In genomic region chr2:218285604-218286003, GRCh38 we compare ENCODE assay signal across 8 cellular contexts. TPM values are rescaled to one million over a fixed set of nuclear protein-coding genes. Genes with fewer than 3 reads are reported as not detected.
DNase-seq lines count a peak whose midpoint lies in the region; ATAC-seq and TF ChIP-seq lines count a peak whose summit lies in the region.

No MANE protein-coding gene starts in this region.

- peak overlapping the region; percentile 99 for H3K27ac Mint-ChIP-seq in dendritic cell treated with granulocyte-macrophage colony-stimulating factor and Interleukin-4, amounts not matched to agents 40 ng/mL and 50 ng/mL, for 4 days
- no peak overlapping the region for H3K27ac Mint-ChIP-seq in neural progenitor cell

- no peaks in the 10 kb centered on the region for H3K9me3 ChIP-seq in neural progenitor cell (ENCODE audit: low read depth)

- H3K36me3 ChIP-seq in neural progenitor cell, result no peaks in the 10 kb centered on the region

- intact Hi-C loops in dendritic cell treated with granulocyte-macrophage colony-stimulating factor and Interleukin-4, amounts not matched to agents 40 ng/mL and 50 ng/mL, for 4 days (cut with micrococcal nuclease), result loop anchor here (2.0 kb wide), 1 partner anchor 13 kb away; no protein-coding TSS in a partner anchor

- H4K20me1 ChIP-seq in neural progenitor cell (ENCODE audit: low read depth), result no peaks in the 10 kb centered on the region

- H3K4me3 ChIP-seq in neural progenitor cell, result no peak overlapping the region

- no peaks in the 10 kb centered on the region for H3K27me3 Mint-ChIP-seq in dendritic cell treated with granulocyte-macrophage colony-stimulating factor and Interleukin-4, amounts not matched to agents 40 ng/mL and 50 ng/mL, for 4 days
- H3K27me3 Mint-ChIP-seq in neural progenitor cell (ENCODE audit: insufficient read depth, low read depth), result peaks cover 3% of the 10 kb centered on the region

- no peaks in the 10 kb centered on the region for H3K9me3 Mint-ChIP-seq in dendritic cell treated with granulocyte-macrophage colony-stimulating factor and Interleukin-4, amounts not matched to agents 40 ng/mL and 50 ng/mL, for 4 days
- H3K9me3 Mint-ChIP-seq in neural progenitor cell, result no peaks in the 10 kb centered on the region

- peak overlapping the region; percentile 82 for H3K4me3 Mint-ChIP-seq in dendritic cell treated with granulocyte-macrophage colony-stimulating factor and Interleukin-4, amounts not matched to agents 40 ng/mL and 50 ng/mL, for 4 days
- H3K4me3 Mint-ChIP-seq in neural progenitor cell, result no peak overlapping the region

- no peak overlapping the region for H3K4me2 ChIP-seq in neural progenitor cell

- DNase-seq in Ammon's horn (ENCODE audit: low spot score) (peak; percentile 71), NCI-H2171 treated with DMSO at 0.1 percent for 48 hours (lab: John Stamatoyannopoulos, UW) (peak; percentile 16), myocyte (ENCODE audit: low read depth) (peak; percentile 78), neural progenitor cell (ENCODE audit: low spot score) (no peak), NCI-H1105 treated with DMSO at 0.1 percent for 48 hours (lab: John Stamatoyannopoulos, UW) (no peak)
- no peak for DNase-seq in stimulated activated CD8-positive, alpha-beta memory T cell treated with anti-CD3 and anti-CD28 coated beads, Interleukin-4, amount 100 ng/mL, for 48 hours

- H3K4me1 ChIP-seq in neural progenitor cell, result peaks cover 18% of the 10 kb centered on the region

- H3K79me2 ChIP-seq in neural progenitor cell (ENCODE audit: low read depth), result no peaks in the 10 kb centered on the region

- H3K27me3 ChIP-seq in neural progenitor cell, result no peaks in the 10 kb centered on the region

- H3K36me3 Mint-ChIP-seq in dendritic cell treated with granulocyte-macrophage colony-stimulating factor and Interleukin-4, amounts not matched to agents 40 ng/mL and 50 ng/mL, for 4 days (ENCODE audit: low read depth), result peaks cover 83% of the 10 kb centered on the region
- H3K36me3 Mint-ChIP-seq in neural progenitor cell, result no peaks in the 10 kb centered on the region

- H3K4me1 Mint-ChIP-seq in dendritic cell treated with granulocyte-macrophage colony-stimulating factor and Interleukin-4, amounts not matched to agents 40 ng/mL and 50 ng/mL, for 4 days (ENCODE audit: low read depth), result peaks cover 91% of the 10 kb centered on the region
- H3K4me1 Mint-ChIP-seq in neural progenitor cell, result peaks cover 26% of the 10 kb centered on the region

- ATAC-seq in HG03432 (IDR thresholded peaks at IDR 0.05; ENCODE audit: unreplicated experiment), result no peak

- no peak overlapping the region for H3K9ac ChIP-seq in neural progenitor cell

- H3F3A ChIP-seq in neural progenitor cell (ENCODE audit: low read depth), result peaks cover 11% of the 10 kb centered on the region

- H3K27ac ChIP-seq in neural progenitor cell, result no peak overlapping the region

- TF ChIP-seq CTCF in neural progenitor cell (IDR thresholded peaks at IDR 0.05), result no peak

- no peak overlapping the region for H2AFZ ChIP-seq in neural progenitor cell (replicated peaks)

RNA-seq across cellular contexts. Expression of gene TMBIM1, which starts 6.7 kb away (rescaled TPM):
- total RNA-seq in myocyte (198 and 212 TPM in 2 replicates), neural progenitor cell (ENCODE audit: low replicate concordance) (11.1 and 14.1 TPM in 2 replicates)
- 195 TPM for polyA plus RNA-seq in myocyte (2012)

RNA-seq across cellular contexts. Expression of gene PNKD, which starts 15.3 kb away (rescaled TPM):
- total RNA-seq in myocyte (30.6 and 37.8 TPM in 2 replicates), neural progenitor cell (ENCODE audit: low replicate concordance) (13.5 and 31.1 TPM in 2 replicates)
- 82.9 TPM for polyA plus RNA-seq in myocyte (2012)

RNA-seq across cellular contexts. Expression of gene AAMP, which starts 15.7 kb away (rescaled TPM):
- 173 and 198 TPM in 2 replicates for total RNA-seq in myocyte
- polyA plus RNA-seq in myocyte (2012), result 108 TPM
- total RNA-seq in neural progenitor cell (ENCODE audit: low replicate concordance), result 90.4 and 151 TPM in 2 replicates

RNA-seq across cellular contexts. Expression of gene GPBAR1, which starts 24.8 kb away (rescaled TPM):
- total RNA-seq in myocyte, result 0.57 and 1.1 TPM in 2 replicates
- polyA plus RNA-seq in myocyte (2012), result 0.69 TPM
- 0.09 TPM in 1 of 2 replicates, not detected in the other for total RNA-seq in neural progenitor cell (ENCODE audit: low replicate concordance)

Comparison
In these comparisons a context has a peak if more than half of its experiments do, and no peak if none do; other contexts are left out.
1. DNase-seq: peak in Ammon's horn (single experiment), NCI-H2171 treated with DMSO at 0.1 percent for 48 hours (single experiment) and myocyte (single experiment); none in neural progenitor cell (single experiment), NCI-H1105 treated with DMSO at 0.1 percent for 48 hours (single experiment) and stimulated activated CD8-positive, alpha-beta memory T cell treated with anti-CD3 and anti-CD28 coated beads, Interleukin-4, amount 100 ng/mL, for 48 hours (single experiment).
2. RNA of gene TMBIM1, which starts 6.7 kb away (total RNA-seq): 198 to 212 TPM in myocyte; 11.1 to 14.1 TPM in neural progenitor cell; every median in the first group is over 10 times any median in the second.